8 cellular contexts compared by ENCODE assay signal in the genomic region with DNA sequence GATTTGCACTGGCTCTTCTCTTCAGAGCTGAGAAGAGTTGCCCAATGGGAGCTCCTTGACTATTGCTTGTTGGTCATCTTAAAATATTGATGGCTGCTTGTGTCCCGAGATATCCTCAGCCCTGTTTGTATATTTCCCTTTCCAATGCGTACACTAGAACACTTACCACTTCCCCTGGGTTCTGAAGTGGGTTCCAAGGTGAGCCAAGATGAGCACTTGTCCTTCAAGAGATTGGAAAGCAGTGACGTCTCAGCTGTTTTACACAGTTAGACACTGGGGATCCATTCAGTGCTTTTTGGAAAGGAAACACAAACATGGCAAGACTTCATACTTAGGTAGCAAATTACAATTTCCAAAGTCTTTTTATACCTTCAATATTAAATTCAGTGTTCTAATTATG.
"Had no signal": no experiment of that assay in that cellular context is flagged by ENCODE, and none has a peak within 500 bp of the region (broad histone marks: within the 10 kb centered on the region; RNA-seq: fewer than 3 reads in every experiment).

No MANE protein-coding gene starts in this region.

- FAIRE-seq: H1, H54, HTR-8/SVneo had no signal

- H3K27ac ChIP-seq: KMS-11 had no signal

- DNase-seq: H9, HCEC 1CT, KBM-7 had no signal

- H3K4me2 ChIP-seq: GM23338, KMS-11 had no signal

- ATAC-seq: GM23338 had no signal

- H3K9ac ChIP-seq: KMS-11 had no signal

- H3K4me3 ChIP-seq: GM23338 had no signal

- H2AFZ ChIP-seq: GM23338 had no signal
